In genomic region chr2:110735366-110735765, GRCh38 we compare ENCODE assay signal across 20 cellular contexts. TPM values are rescaled to one million over a fixed set of nuclear protein-coding genes. Genes with fewer than 3 reads are reported as not detected.
DNase-seq lines count a peak whose midpoint lies in the region; ATAC-seq, FAIRE-seq and TF ChIP-seq lines count a peak whose summit lies in the region.
"Had no signal": no experiment of that assay in that cellular context is flagged by ENCODE, and none has a peak within 500 bp of the region (broad histone marks: within the 10 kb centered on the region; RNA-seq: fewer than 3 reads in every experiment).

No MANE protein-coding gene starts in this region.

- H3K27ac ChIP-seq in SJSA1 (peak overlapping the region; percentile 64), HepG2 (ENCODE audit: extremely low read length, insufficient read depth, low read length) (no peak overlapping the region)
- H3K27ac ChIP-seq: pancreas, Peyer's patch, stomach had no signal

- no peak overlapping the region for H2AFZ ChIP-seq in HepG2 (ENCODE audit: low read length)

- ATAC-seq in HepG2 (peak; percentile 57), GM19463 (IDR thresholded peaks at IDR 0.05; ENCODE audit: unreplicated experiment) (no peak)
- ATAC-seq: activated CD4-positive, alpha-beta T cell treated with anti-CD3 and anti-CD28 coated beads for 36 hours; esophagus mucosa; pancreas; sciatic nerve had no signal

- FAIRE-seq in HepG2 (lab: Jason Lieb, UNC), result no peak
- FAIRE-seq: pancreas had no signal

- intact Hi-C loops in HepG2 (cut with micrococcal nuclease; ENCODE audit: unreplicated experiment), result no loop called here

- in situ Hi-C loops in HepG2 (cut with HindIII; ENCODE audit: extremely low pct_ligation_motif_present, low pct_unique_long_range_greater_than_20kb), result no loop called here

- no peak overlapping the region for H3K4me2 ChIP-seq in HepG2 (ENCODE audit: low read depth, low read length)
- H3K4me2 ChIP-seq: SK-N-SH had no signal

- no peak overlapping the region for H3K9ac ChIP-seq in HepG2 (ENCODE audit: insufficient read depth, low read depth, low read length)
- H3K9ac ChIP-seq: SK-N-SH had no signal

- H3K4me1 ChIP-seq in SJSA1 (replicated peaks) (peaks cover 35% of the 10 kb centered on the region), HepG2 (ENCODE audit: insufficient read depth, low read length) (no peaks in the 10 kb centered on the region)

- peaks cover 44% of the 10 kb centered on the region for H3K27me3 ChIP-seq in SJSA1 (replicated peaks)
- H3K27me3 ChIP-seq in HepG2 (ENCODE audit: control insufficient read depth in 1 of 2, insufficient read depth in 2 of 2, low read length in 2 of 2), result peaks cover 13 to 65% of the 10 kb centered on the region in 2 experiments; a peak in 4 of 5 replicates

- TF ChIP-seq RAD21 in HepG2 (CRISPR knock-in tag; IDR thresholded peaks at IDR 0.05), result no peak

- DNase-seq in COLO668 (lab: John Stamatoyannopoulos, UW; ENCODE audit: unreplicated experiment) (peak; percentile 55), HuH-7 (ENCODE audit: low spot score) (peak; percentile 21), SJSA1 (ENCODE audit: low read depth in 1 of 2, low spot score in 2 of 2) (peak; percentile 67 to 68), HepG2 (ENCODE audit: low spot score) (no peak), C1 segment of cervical spinal cord (lab: John Stamatoyannopoulos, UW) (no peak), foreskin melanocyte (no peak)
- DNase-seq in activated T-cell treated with anti-CD3 and anti-CD28 coated beads, Interleukin-2, amount 50 U/mL, for 1 hour, result no peak
- DNase-seq: activated CD4-positive, alpha-beta T cell treated with anti-CD3 and anti-CD28 coated beads for 36 hours; activated gamma-delta T cell treated with Interleukin-2 at 50 U/mL for 16 hours; Caco-2; central memory CD4-positive, alpha-beta T cell; NCI-H1930; pancreas; Peyer's patch; SK-N-SH; stomach had no signal

- no TSS peak for BruUV-seq in HepG2 (replicated peaks; lab: Mats Ljungman, UMichigan)

- H3K4me3 ChIP-seq in SJSA1 (no peak overlapping the region), HepG2 (replicated peaks in 1 of 3; ENCODE audit: insufficient read depth in 1 of 3, low read depth in 2 of 3, low read length in 3 of 3) (no peak overlapping the region)
- H3K4me3 ChIP-seq: pancreas, Peyer's patch, stomach had no signal

- TF ChIP-seq CTCF in HepG2 (CRISPR knock-in tag; IDR thresholded peaks at IDR 0.05), result no peak

- CTCF ChIA-PET in HepG2 (lab: Yijun Ruan, JAX; ENCODE audit: low intra/inter-chr PET ratio, low total read pairs), result no interaction called here

- H4K20me1 ChIP-seq in HepG2 (ENCODE audit: insufficient read depth, low read length), result no peaks in the 10 kb centered on the region; the same call in 1 of the 2 replicates

- TF ChIP-seq POLR2A in HepG2 (IDR thresholded peaks at IDR 0.05; ENCODE audit: insufficient read depth in 1 of 2, low read depth in 2 of 2, low read length in 2 of 2), result no peak

- H3K9me3 ChIP-seq in SJSA1 (replicated peaks) (no peaks in the 10 kb centered on the region; the same call in 1 of the 2 replicates), HepG2 (ENCODE audit: low read length) (no peaks in the 10 kb centered on the region)
- H3K9me3 ChIP-seq: Caco-2, pancreas, Peyer's patch, SK-N-SH had no signal

- 15% methylated on average over 4 of the region's 4 CpGs for WGBS in HepG2 (ENCODE audit: low lambda C conversion rate)

- no peaks in the 10 kb centered on the region for H3K79me2 ChIP-seq in HepG2 (ENCODE audit: insufficient read depth, low read length)

- TF ChIP-seq EP300 in HepG2 (IDR thresholded peaks at IDR 0.05; ENCODE audit: low read depth in 2 of 2, low read length in 2 of 2) (no peak), HepG2 (CRISPR knock-in tag; IDR thresholded peaks at IDR 0.05; ENCODE audit: borderline replicate concordance) (no peak)

- no peaks in the 10 kb centered on the region for H3K36me3 ChIP-seq in SJSA1
- H3K36me3 ChIP-seq in HepG2 (replicated peaks in 1 of 2; ENCODE audit: control insufficient read depth in 1 of 2, insufficient read depth in 2 of 2, low read length in 2 of 2), result no peaks in the 10 kb centered on the region
- H3K36me3 ChIP-seq: pancreas, Peyer's patch, stomach had no signal

- POLR2A ChIA-PET in HepG2 (lab: Yijun Ruan, JAX), result interaction anchor here (0.6 kb wide), 1 partner anchor 16 kb away, joined by 4 read pairs; no protein-coding TSS in a partner anchor

TF ChIP-seq in HepG2, 621 proteins besides CTCF, POLR2A, EP300 and RAD21 (continues in another document):
- no peak for TF ChIP-seq FOXA1 (IDR thresholded peaks at IDR 0.05)
- peak; percentile 48 for TF ChIP-seq FOXA1 (CRISPR knock-in tag; IDR thresholded peaks at IDR 0.05)
- no peak for TF ChIP-seq NFKB2 (CRISPR knock-in tag; IDR thresholded peaks at IDR 0.05; ENCODE audit: borderline replicate concordance)
- no peak for TF ChIP-seq AGO2 (optimal IDR thresholded peaks at IDR 0.05; ENCODE audit: low read depth, low read length)
- no peak for TF ChIP-seq ETS1 (CRISPR knock-in tag; IDR thresholded peaks at IDR 0.05)
- TF ChIP-seq ATRX (CRISPR knock-in tag; IDR thresholded peaks at IDR 0.05; ENCODE audit: borderline replicate concordance), result no peak
- TF ChIP-seq MEIS1 (CRISPR knock-in tag; IDR thresholded peaks at IDR 0.05; ENCODE audit: borderline replicate concordance), result no peak
- no peak for TF ChIP-seq SYNCRIP (IDR thresholded peaks at IDR 0.05; ENCODE audit: insufficient read depth, low read depth, low read length)
- TF ChIP-seq CEBPG (CRISPR knock-in tag; IDR thresholded peaks at IDR 0.05), result peak; percentile 53
- peak; percentile 75; the same call in 1 of the 2 replicates for TF ChIP-seq CEBPB (IDR thresholded peaks at IDR 0.05; ENCODE audit: borderline replicate concordance, low read depth, low read length)

RNA-seq across cellular contexts. Expression of gene ACOXL, which starts 3.0 kb away (rescaled TPM):
- not detected in 2 replicates for total RNA-seq in SJSA1 (2014; rRNA removed; shearing (Covaris generic))
- total RNA-seq in HepG2 (2016; rRNA removed; fragmentation: Illumina TruSeq; extraction: Trizol), result not detected in 2 replicates
- not detected in 2 replicates for total RNA-seq in HepG2 (2016; cell fraction: cytosol; rRNA removed; fragmentation: Illumina TruSeq; extraction: Trizol; ENCODE audit: low read depth)
- not detected in 2 replicates for total RNA-seq in HepG2 (2016; cell fraction: insoluble cytoplasmic fraction; rRNA removed; fragmentation: Illumina TruSeq; extraction: Trizol)
- not detected in 2 replicates for total RNA-seq in HepG2 (2016; cell fraction: membrane; rRNA removed; fragmentation: Illumina TruSeq; extraction: Trizol)
- not detected in 2 replicates for total RNA-seq in HepG2 (2016; cell fraction: nucleus; rRNA removed; fragmentation: Illumina TruSeq; extraction: Trizol)
- polyA plus RNA-seq in HepG2 (2011; rRNA removed), result not detected in 2 replicates
- polyA plus RNA-seq in HepG2 (2011; cell fraction: cytosol; rRNA removed), result not detected in 2 replicates
- polyA plus RNA-seq in HepG2 (2011; cell fraction: nucleus; rRNA removed), result not detected in 2 replicates
- 0.11 TPM in 1 of 2 replicates, not detected in the other for polyA plus RNA-seq in HepG2 (2012)
- polyA plus RNA-seq in HepG2 (2016; cell fraction: cytosol; fragmentation: Illumina TruSeq; extraction: Trizol; ENCODE audit: low read depth), result not detected in 2 replicates
- polyA plus RNA-seq in HepG2 (2016; cell fraction: insoluble cytoplasmic fraction; fragmentation: Illumina TruSeq; extraction: Trizol; ENCODE audit: low read depth), result not detected in 2 replicates
- polyA plus RNA-seq in HepG2 (2016; cell fraction: membrane; fragmentation: Illumina TruSeq; extraction: Trizol; ENCODE audit: low read depth), result not detected in 2 replicates
- not detected in 2 replicates for polyA plus RNA-seq in HepG2 (2016; cell fraction: nucleus; fragmentation: Illumina TruSeq; extraction: Trizol; ENCODE audit: insufficient read depth, low read depth)
- polyA minus RNA-seq in HepG2 (2011; rRNA and poly(A)+ RNA removed; ENCODE audit: low replicate concordance), result not detected in 2 replicates
- not detected in 2 replicates for polyA minus RNA-seq in HepG2 (2011; cell fraction: cytosol; rRNA and poly(A)+ RNA removed)
- polyA minus RNA-seq in HepG2 (2011; cell fraction: nucleus; rRNA and poly(A)+ RNA removed), result not detected in 2 replicates
- total RNA-seq: esophagus mucosa, liver, Peyer's patch, sciatic nerve had no signal
- polyA plus RNA-seq: SK-N-SH had no signal

RNA-seq across cellular contexts. Expression of gene BUB1, which starts 57.5 kb away (rescaled TPM):
- total RNA-seq in SJSA1 (2014; rRNA removed; shearing (Covaris generic)), result 52.8 and 109 TPM in 2 replicates
- 52.6 and 84.1 TPM in 2 replicates for total RNA-seq in HepG2 (2016; rRNA removed; fragmentation: Illumina TruSeq; extraction: Trizol)
- total RNA-seq in HepG2 (2016; cell fraction: cytosol; rRNA removed; fragmentation: Illumina TruSeq; extraction: Trizol; ENCODE audit: low read depth), result 14.4 and 21.2 TPM in 2 replicates
- total RNA-seq in HepG2 (2016; cell fraction: insoluble cytoplasmic fraction; rRNA removed; fragmentation: Illumina TruSeq; extraction: Trizol), result 53.4 and 80.3 TPM in 2 replicates
- total RNA-seq in HepG2 (2016; cell fraction: membrane; rRNA removed; fragmentation: Illumina TruSeq; extraction: Trizol), result 21.2 and 25.6 TPM in 2 replicates
- 62.6 and 67.1 TPM in 2 replicates for total RNA-seq in HepG2 (2016; cell fraction: nucleus; rRNA removed; fragmentation: Illumina TruSeq; extraction: Trizol)
- 15.2 and 27.8 TPM in 2 replicates for polyA plus RNA-seq in HepG2 (2011; rRNA removed)
- polyA plus RNA-seq in HepG2 (2011; cell fraction: cytosol; rRNA removed), result 12.7 and 14.5 TPM in 2 replicates
- polyA plus RNA-seq in HepG2 (2011; cell fraction: nucleus; rRNA removed), result 11.0 and 14.9 TPM in 2 replicates
- polyA plus RNA-seq in HepG2 (2012), result 12.0 and 29.8 TPM in 2 replicates
- polyA plus RNA-seq in HepG2 (2016; cell fraction: cytosol; fragmentation: Illumina TruSeq; extraction: Trizol; ENCODE audit: low read depth), result 6.3 and 8.5 TPM in 2 replicates
- 66.9 and 69.6 TPM in 2 replicates for polyA plus RNA-seq in HepG2 (2016; cell fraction: insoluble cytoplasmic fraction; fragmentation: Illumina TruSeq; extraction: Trizol; ENCODE audit: low read depth)
- polyA plus RNA-seq in HepG2 (2016; cell fraction: membrane; fragmentation: Illumina TruSeq; extraction: Trizol; ENCODE audit: low read depth), result 8.4 and 12.9 TPM in 2 replicates
- 38.8 and 40.6 TPM in 2 replicates for polyA plus RNA-seq in HepG2 (2016; cell fraction: nucleus; fragmentation: Illumina TruSeq; extraction: Trizol; ENCODE audit: insufficient read depth, low read depth)
- 37.0 and 58.7 TPM in 2 replicates for polyA minus RNA-seq in HepG2 (2011; rRNA and poly(A)+ RNA removed; ENCODE audit: low replicate concordance)
- 18.4 and 31.0 TPM in 2 replicates for polyA minus RNA-seq in HepG2 (2011; cell fraction: cytosol; rRNA and poly(A)+ RNA removed)
- polyA minus RNA-seq in HepG2 (2011; cell fraction: nucleus; rRNA and poly(A)+ RNA removed), result 74.3 and 94.2 TPM in 2 replicates

Comparison
In these comparisons a context has a peak if more than half of its experiments do, and no peak if none do; other contexts are left out.
1. DNase-seq: peak in COLO668 (single experiment), HuH-7 (single experiment) and SJSA1 (2 of 2); none in HepG2 (single experiment), activated T-cell treated with anti-CD3 and anti-CD28 coated beads, Interleukin-2, amount 50 U/mL, for 1 hour (single experiment), C1 segment of cervical spinal cord (0 of 14) and foreskin melanocyte (single experiment).